Comparison of ENCODE assay signal across 22 cellular contexts in the genomic region with DNA sequence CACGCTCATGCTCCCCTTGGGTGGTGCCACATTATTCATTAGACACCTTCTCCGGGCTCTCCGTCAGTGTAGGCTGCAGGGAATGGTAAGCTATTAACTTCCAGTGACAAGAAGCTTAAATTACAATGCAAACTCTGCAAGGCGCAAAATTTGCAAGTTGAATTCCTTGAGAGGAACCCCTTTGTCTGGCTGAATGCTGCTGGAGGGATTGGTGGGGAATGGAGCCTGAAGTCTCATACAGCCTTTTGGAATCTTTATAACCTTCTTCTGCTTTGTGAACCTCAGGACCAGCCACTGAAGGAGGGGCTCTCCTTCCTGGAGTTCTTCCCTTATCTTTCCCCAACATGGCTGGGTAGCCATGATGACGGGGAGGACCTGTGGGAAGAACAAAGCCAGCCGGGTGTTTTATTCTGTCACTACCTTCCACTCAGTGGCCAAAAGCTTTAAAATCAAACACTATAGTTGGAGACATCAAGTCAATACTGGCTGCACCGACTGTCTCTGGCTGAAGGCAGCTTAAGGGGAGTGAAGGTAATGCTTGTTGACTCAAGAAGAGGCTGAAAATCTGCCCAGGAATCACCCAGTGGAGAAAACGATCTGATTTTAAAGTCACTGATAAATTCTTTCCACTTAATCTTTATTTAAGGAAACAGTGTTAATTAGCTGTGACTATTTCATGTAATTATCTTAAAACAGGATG.
A peak's percentile ranks its signal among the peaks of the same experiment; 100 is the strongest.
DNase-seq lines count a peak whose midpoint lies in the region; ATAC-seq and TF ChIP-seq lines count a peak whose summit lies in the region.
"Had no signal": no experiment of that assay in that cellular context is flagged by ENCODE, and none has a peak within 500 bp of the region (broad histone marks: within the 10 kb centered on the region; RNA-seq: fewer than 3 reads in every experiment).

No MANE protein-coding gene starts in this region.

- H3K36me3 ChIP-seq in cardiac muscle cell = no peaks in the 10 kb centered on the region
- H3K36me3 ChIP-seq: BLaER1, colonic mucosa, heart right ventricle, neutrophil had no signal

- peak overlapping the region; percentile 14 to 83 (median 31) for H3K27ac Mint-ChIP-seq in nephron
- H3K27ac Mint-ChIP-seq: activated CD4-positive, alpha-beta T cell treated with anti-CD3 and anti-CD28 coated beads, Interleukin-2, amount 10 ng/mL, durations not matched to agents 24 days and 14 days; activated CD8-positive, alpha-beta memory T cell treated with anti-CD3 and anti-CD28 coated beads, Interleukin-2, amount 10 ng/mL, durations not matched to agents 7 days and 5 days; activated naive CD8-positive, alpha-beta T cell treated with anti-CD3 and anti-CD28 coated beads for 36 hours; memory B cell had no signal

- intact Hi-C loops in cardiac septum (cut with DNase I) = no loop called here

- no peaks in the 10 kb centered on the region for H3K27me3 ChIP-seq in cardiac muscle cell
- H3K27me3 ChIP-seq: BLaER1, colonic mucosa, neutrophil had no signal

- H3K4me3 ChIP-seq in cardiac muscle cell (no peak overlapping the region), foreskin fibroblast (ENCODE audit: low read depth in 1 of 2, low read length in 2 of 2) (no peak overlapping the region)
- H3K4me3 ChIP-seq: A549, BLaER1, colonic mucosa, heart right ventricle had no signal

- TF ChIP-seq CTCF in cardiac muscle cell (IDR thresholded peaks at IDR 0.05; ENCODE audit: low read depth, low read length) (no peak), nephron (IDR thresholded peaks at IDR 0.05; ENCODE audit: unreplicated experiment in 3 of 3) (no peak), foreskin fibroblast (IDR thresholded peaks at IDR 0.05; ENCODE audit: low read depth, low read length) (no peak)

- DNase-seq in cardiac muscle cell (ENCODE audit: low read depth in 1 of 2, low spot score in 1 of 2) (peak in 1 of 2 donors; percentile 43), cardiac septum (ENCODE audit: low spot score) (no peak), iPS DF 19.7 (ENCODE audit: low read depth, low spot score) (peak; percentile 78), ureter (ENCODE audit: low spot score) (no peak), foreskin fibroblast (no peak)
- DNase-seq: activated CD4-positive, alpha-beta T cell treated with anti-CD3 and anti-CD28 coated beads, Interleukin-2, amount 10 ng/mL, durations not matched to agents 24 days and 14 days; activated CD8-positive, alpha-beta memory T cell treated with anti-CD3 and anti-CD28 coated beads, Interleukin-2, amount 10 ng/mL, durations not matched to agents 7 days and 5 days; activated naive CD8-positive, alpha-beta T cell treated with anti-CD3 and anti-CD28 coated beads for 36 hours; colonic mucosa; heart right ventricle; IMR-90; NCI-H1417; NCI-H524 treated with DMSO at 0.1 percent for 48 hours; SHP77; stimulated activated CD4-positive, alpha-beta T cell treated with anti-CD3 and anti-CD28 coated beads, Interleukin-12 subunit alpha, Interleukin-12 subunit beta, amount 100 ng/mL, for 4 hours had no signal

- H3K27me3 Mint-ChIP-seq in nephron (ENCODE audit: low read depth) = peaks cover 12% of the 10 kb centered on the region
- H3K27me3 Mint-ChIP-seq: activated CD4-positive, alpha-beta T cell treated with anti-CD3 and anti-CD28 coated beads, Interleukin-2, amount 10 ng/mL, durations not matched to agents 24 days and 14 days; activated CD8-positive, alpha-beta memory T cell treated with anti-CD3 and anti-CD28 coated beads, Interleukin-2, amount 10 ng/mL, durations not matched to agents 7 days and 5 days; activated naive CD8-positive, alpha-beta T cell treated with anti-CD3 and anti-CD28 coated beads for 36 hours; memory B cell had no signal

- H3K9me3 Mint-ChIP-seq in nephron = no peaks in the 10 kb centered on the region
- H3K9me3 Mint-ChIP-seq: activated CD4-positive, alpha-beta T cell treated with anti-CD3 and anti-CD28 coated beads, Interleukin-2, amount 10 ng/mL, durations not matched to agents 24 days and 14 days had no signal

- ATAC-seq in HG02759 (IDR thresholded peaks at IDR 0.05; ENCODE audit: unreplicated experiment) = no peak
- no peak for ATAC-seq in SK-N-SH treated with all-trans-retinoic acid at 6 μM for 48 hours
- ATAC-seq: A549; activated CD8-positive, alpha-beta memory T cell treated with anti-CD3 and anti-CD28 coated beads, Interleukin-2, amount 10 ng/mL, durations not matched to agents 7 days and 5 days; heart right ventricle had no signal

- peaks cover 17% of the 10 kb centered on the region for H3K4me1 ChIP-seq in cardiac muscle cell (ENCODE audit: low read depth)
- H3K4me1 ChIP-seq: A549, BLaER1, colonic mucosa, heart right ventricle had no signal

- peak overlapping the region; percentile 6 for H3K27ac ChIP-seq in cardiac muscle cell
- H3K27ac ChIP-seq: A549, BLaER1, colonic mucosa, heart right ventricle, neutrophil had no signal

- H3K36me3 Mint-ChIP-seq in nephron (ENCODE audit: low read depth) = no peaks in the 10 kb centered on the region
- H3K36me3 Mint-ChIP-seq: activated CD8-positive, alpha-beta memory T cell treated with anti-CD3 and anti-CD28 coated beads, Interleukin-2, amount 10 ng/mL, durations not matched to agents 7 days and 5 days; activated naive CD8-positive, alpha-beta T cell treated with anti-CD3 and anti-CD28 coated beads for 36 hours; memory B cell had no signal

- no peaks in the 10 kb centered on the region for H3K9me3 ChIP-seq in cardiac muscle cell (ENCODE audit: low read depth)
- H3K9me3 ChIP-seq: A549, BLaER1, colonic mucosa, neutrophil had no signal

- H3K4me1 Mint-ChIP-seq in nephron = no peaks in the 10 kb centered on the region
- H3K4me1 Mint-ChIP-seq: activated CD4-positive, alpha-beta T cell treated with anti-CD3 and anti-CD28 coated beads, Interleukin-2, amount 10 ng/mL, durations not matched to agents 24 days and 14 days; activated CD8-positive, alpha-beta memory T cell treated with anti-CD3 and anti-CD28 coated beads, Interleukin-2, amount 10 ng/mL, durations not matched to agents 7 days and 5 days; activated naive CD8-positive, alpha-beta T cell treated with anti-CD3 and anti-CD28 coated beads for 36 hours; memory B cell had no signal

- H3K4me3 Mint-ChIP-seq in nephron = peak overlapping the region in 1 of 3 experiments; percentile 39
- H3K4me3 Mint-ChIP-seq: activated CD4-positive, alpha-beta T cell treated with anti-CD3 and anti-CD28 coated beads, Interleukin-2, amount 10 ng/mL, durations not matched to agents 24 days and 14 days; activated CD8-positive, alpha-beta memory T cell treated with anti-CD3 and anti-CD28 coated beads, Interleukin-2, amount 10 ng/mL, durations not matched to agents 7 days and 5 days; activated naive CD8-positive, alpha-beta T cell treated with anti-CD3 and anti-CD28 coated beads for 36 hours; memory B cell had no signal

TF ChIP-seq in SK-N-SH treated with all-trans-retinoic acid at 6 μM for 48 hours, 23 proteins besides CTCF, POLR2A, EP300 and RAD21 (continues in another document):
- TF ChIP-seq TOX (CRISPR knock-in tag; IDR thresholded peaks at IDR 0.05; ENCODE audit: borderline replicate concordance) (no peak), ZNF8 (CRISPR knock-in tag; IDR thresholded peaks at IDR 0.05) (no peak), TCF4 (CRISPR knock-in tag; IDR thresholded peaks at IDR 0.05; ENCODE audit: borderline replicate concordance) (no peak), OSR1 (CRISPR knock-in tag; IDR thresholded peaks at IDR 0.05) (no peak), RARB (CRISPR knock-in tag; IDR thresholded peaks at IDR 0.05) (no peak), SNAI2 (CRISPR knock-in tag; IDR thresholded peaks at IDR 0.05) (no peak), ZC3H10 (CRISPR knock-in tag; IDR thresholded peaks at IDR 0.05) (no peak), PPARA (CRISPR knock-in tag; IDR thresholded peaks at IDR 0.05; ENCODE audit: borderline replicate concordance) (no peak), CSDC2 (CRISPR knock-in tag; IDR thresholded peaks at IDR 0.05) (no peak), ARNTL (CRISPR knock-in tag; IDR thresholded peaks at IDR 0.05; ENCODE audit: borderline replicate concordance, low read depth) (no peak), ZNF565 (CRISPR knock-in tag; conservative IDR thresholded peaks at IDR 0.05; ENCODE audit: low read depth) (no peak), GLIS3 (CRISPR knock-in tag; IDR thresholded peaks at IDR 0.05) (no peak), ZFP30 (CRISPR knock-in tag; IDR thresholded peaks at IDR 0.05) (no peak), ISL1 (CRISPR knock-in tag; IDR thresholded peaks at IDR 0.05) (no peak)
- TF ChIP-seq, protein P1, sequence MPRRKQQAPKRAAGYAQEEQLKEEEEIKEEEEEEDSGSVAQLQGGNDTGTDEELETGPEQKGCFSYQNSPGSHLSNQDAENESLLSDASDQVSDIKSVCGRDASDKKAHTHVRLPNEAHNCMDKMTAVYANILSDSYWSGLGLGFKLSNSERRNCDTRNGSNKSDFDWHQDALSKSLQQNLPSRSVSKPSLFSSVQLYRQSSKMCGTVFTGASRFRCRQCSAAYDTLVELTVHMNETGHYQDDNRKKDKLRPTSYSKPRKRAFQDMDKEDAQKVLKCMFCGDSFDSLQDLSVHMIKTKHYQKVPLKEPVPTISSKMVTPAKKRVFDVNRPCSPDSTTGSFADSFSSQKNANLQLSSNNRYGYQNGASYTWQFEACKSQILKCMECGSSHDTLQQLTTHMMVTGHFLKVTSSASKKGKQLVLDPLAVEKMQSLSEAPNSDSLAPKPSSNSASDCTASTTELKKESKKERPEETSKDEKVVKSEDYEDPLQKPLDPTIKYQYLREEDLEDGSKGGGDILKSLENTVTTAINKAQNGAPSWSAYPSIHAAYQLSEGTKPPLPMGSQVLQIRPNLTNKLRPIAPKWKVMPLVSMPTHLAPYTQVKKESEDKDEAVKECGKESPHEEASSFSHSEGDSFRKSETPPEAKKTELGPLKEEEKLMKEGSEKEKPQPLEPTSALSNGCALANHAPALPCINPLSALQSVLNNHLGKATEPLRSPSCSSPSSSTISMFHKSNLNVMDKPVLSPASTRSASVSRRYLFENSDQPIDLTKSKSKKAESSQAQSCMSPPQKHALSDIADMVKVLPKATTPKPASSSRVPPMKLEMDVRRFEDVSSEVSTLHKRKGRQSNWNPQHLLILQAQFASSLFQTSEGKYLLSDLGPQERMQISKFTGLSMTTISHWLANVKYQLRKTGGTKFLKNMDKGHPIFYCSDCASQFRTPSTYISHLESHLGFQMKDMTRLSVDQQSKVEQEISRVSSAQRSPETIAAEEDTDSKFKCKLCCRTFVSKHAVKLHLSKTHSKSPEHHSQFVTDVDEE (CRISPR knock-in tag; IDR thresholded peaks at IDR 0.05) = no peak
